In genomic region chr20:57605878-57606277, GRCh38 we compare ENCODE assay signal across 19 cellular contexts. TPM values are rescaled to one million over a fixed set of nuclear protein-coding genes. Genes with fewer than 3 reads are reported as not detected.
"Had no signal": no experiment of that assay in that cellular context is flagged by ENCODE, and none has a peak within 500 bp of the region (broad histone marks: within the 10 kb centered on the region; RNA-seq: fewer than 3 reads in every experiment).

No MANE protein-coding gene starts in this region.

- H3K27ac ChIP-seq: ascending aorta, breast epithelium, left ventricle myocardium inferior, prostate gland, right atrium auricular region, suprapubic skin, uterus, WERI-Rb-1 had no signal

- H3K4me3 ChIP-seq: ascending aorta, breast epithelium, left ventricle myocardium inferior, prostate gland, right atrium auricular region, suprapubic skin, transverse colon, uterus had no signal

- DNase-seq: activated CD4-positive, alpha-beta memory T cell treated with anti-CD3 and anti-CD28 coated beads for 36 hours; activated naive CD4-positive, alpha-beta T cell treated with anti-CD3 and anti-CD28 coated beads, Interleukin-2, amount 10 ng/mL, durations not matched to agents 7 days and 5 days; cerebellar nuclear complex; cortex of kidney; kidney glomerular epithelial cell; left ventricle myocardium inferior; mammary epithelial cell; stimulated activated naive CD8-positive, alpha-beta T cell treated with anti-CD3 and anti-CD28 coated beads, Interleukin-15, amount 100 ng/mL, for 72 hours; transverse colon; uterus; WERI-Rb-1 had no signal

- H3K4me1 ChIP-seq: ascending aorta, breast epithelium, left ventricle myocardium inferior, prostate gland, right atrium auricular region, suprapubic skin, uterus had no signal

- H3K9me3 Mint-ChIP-seq: activated CD4-positive, alpha-beta memory T cell treated with anti-CD3 and anti-CD28 coated beads for 36 hours; activated naive CD4-positive, alpha-beta T cell treated with anti-CD3 and anti-CD28 coated beads, Interleukin-2, amount 10 ng/mL, durations not matched to agents 7 days and 5 days; stimulated activated naive CD8-positive, alpha-beta T cell treated with anti-CD3 and anti-CD28 coated beads, Interleukin-15, amount 100 ng/mL, for 72 hours had no signal

- H3K4me3 Mint-ChIP-seq: activated CD4-positive, alpha-beta memory T cell treated with anti-CD3 and anti-CD28 coated beads for 36 hours; activated naive CD4-positive, alpha-beta T cell treated with anti-CD3 and anti-CD28 coated beads, Interleukin-2, amount 10 ng/mL, durations not matched to agents 7 days and 5 days; stimulated activated naive CD8-positive, alpha-beta T cell treated with anti-CD3 and anti-CD28 coated beads, Interleukin-15, amount 100 ng/mL, for 72 hours had no signal

- H3K27ac Mint-ChIP-seq: activated CD4-positive, alpha-beta memory T cell treated with anti-CD3 and anti-CD28 coated beads for 36 hours; activated naive CD4-positive, alpha-beta T cell treated with anti-CD3 and anti-CD28 coated beads, Interleukin-2, amount 10 ng/mL, durations not matched to agents 7 days and 5 days; stimulated activated naive CD8-positive, alpha-beta T cell treated with anti-CD3 and anti-CD28 coated beads, Interleukin-15, amount 100 ng/mL, for 72 hours had no signal

- H3K27me3 ChIP-seq: ascending aorta, breast epithelium, right atrium auricular region, transverse colon, uterus had no signal

- H3K36me3 ChIP-seq: ascending aorta, breast epithelium, left ventricle myocardium inferior, prostate gland, right atrium auricular region, suprapubic skin, transverse colon, uterus, WERI-Rb-1 had no signal

- H3K27me3 Mint-ChIP-seq: activated CD4-positive, alpha-beta memory T cell treated with anti-CD3 and anti-CD28 coated beads for 36 hours; stimulated activated naive CD8-positive, alpha-beta T cell treated with anti-CD3 and anti-CD28 coated beads, Interleukin-15, amount 100 ng/mL, for 72 hours had no signal

- H3K9me3 ChIP-seq: ascending aorta, breast epithelium, left ventricle myocardium inferior, prostate gland, right atrium auricular region, suprapubic skin, transverse colon, uterus had no signal

- ATAC-seq: stimulated activated naive CD8-positive, alpha-beta T cell treated with anti-CD3 and anti-CD28 coated beads, Interleukin-15, amount 100 ng/mL, for 72 hours had no signal

RNA-seq across cellular contexts. Expression of gene ZBP1, which starts 14.3 kb away (rescaled TPM):
- total RNA-seq: ascending aorta, frontal cortex, left ventricle myocardium inferior, mammary epithelial cell, osteocyte, right atrium auricular region had no signal
- polyA plus RNA-seq: mammary epithelial cell had no signal

RNA-seq across cellular contexts. Expression of gene PCK1, which starts 45.0 kb away (rescaled TPM):
- total RNA-seq: activated CD4-positive, alpha-beta memory T cell treated with anti-CD3 and anti-CD28 coated beads for 36 hours; mammary epithelial cell; myocyte; osteocyte had no signal
- polyA plus RNA-seq: mammary epithelial cell had no signal
